ENCODE assay signal across 10 cellular contexts in the genomic region with DNA sequence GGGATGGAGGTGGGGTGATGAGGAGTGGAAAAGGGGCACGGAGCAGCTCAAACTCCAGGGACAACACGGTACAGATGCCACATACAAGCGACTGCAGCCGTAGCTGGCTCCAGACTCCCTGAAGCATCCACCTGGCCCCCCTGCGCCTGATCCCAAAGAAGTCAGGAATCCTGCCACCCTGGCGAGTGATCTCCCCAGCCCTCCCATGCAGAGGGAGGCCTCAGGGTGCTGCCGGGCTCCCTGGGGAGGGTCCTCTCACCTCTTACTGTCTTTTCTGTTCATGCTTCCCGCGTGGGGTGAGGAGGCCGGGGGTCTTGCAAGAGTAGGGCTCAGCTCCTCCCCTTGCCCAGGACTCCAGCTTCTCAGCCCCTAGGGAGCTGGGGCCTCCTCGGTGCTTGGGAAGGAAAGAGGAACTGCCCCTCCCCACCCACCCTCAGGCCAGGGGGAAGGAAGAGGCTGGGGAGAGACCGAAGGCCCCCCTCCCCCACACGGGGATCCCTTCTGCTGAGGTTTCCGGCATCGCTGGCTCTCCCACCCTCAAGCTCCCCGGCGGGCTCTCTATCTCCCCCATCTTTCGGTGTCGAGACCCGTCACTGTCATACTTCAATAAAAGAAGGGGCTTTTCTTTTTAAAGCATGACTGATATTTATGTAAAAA. TPM values are rescaled to one million over a fixed set of nuclear protein-coding genes. Genes with fewer than 3 reads are reported as not detected.
DNase-seq lines count a peak whose midpoint lies in the region; ATAC-seq and TF ChIP-seq lines count a peak whose summit lies in the region.
"Had no signal": no experiment of that assay in that cellular context is flagged by ENCODE, and none has a peak within 500 bp of the region (broad histone marks: within the 10 kb centered on the region; RNA-seq: fewer than 3 reads in every experiment).

A gene with protein sequence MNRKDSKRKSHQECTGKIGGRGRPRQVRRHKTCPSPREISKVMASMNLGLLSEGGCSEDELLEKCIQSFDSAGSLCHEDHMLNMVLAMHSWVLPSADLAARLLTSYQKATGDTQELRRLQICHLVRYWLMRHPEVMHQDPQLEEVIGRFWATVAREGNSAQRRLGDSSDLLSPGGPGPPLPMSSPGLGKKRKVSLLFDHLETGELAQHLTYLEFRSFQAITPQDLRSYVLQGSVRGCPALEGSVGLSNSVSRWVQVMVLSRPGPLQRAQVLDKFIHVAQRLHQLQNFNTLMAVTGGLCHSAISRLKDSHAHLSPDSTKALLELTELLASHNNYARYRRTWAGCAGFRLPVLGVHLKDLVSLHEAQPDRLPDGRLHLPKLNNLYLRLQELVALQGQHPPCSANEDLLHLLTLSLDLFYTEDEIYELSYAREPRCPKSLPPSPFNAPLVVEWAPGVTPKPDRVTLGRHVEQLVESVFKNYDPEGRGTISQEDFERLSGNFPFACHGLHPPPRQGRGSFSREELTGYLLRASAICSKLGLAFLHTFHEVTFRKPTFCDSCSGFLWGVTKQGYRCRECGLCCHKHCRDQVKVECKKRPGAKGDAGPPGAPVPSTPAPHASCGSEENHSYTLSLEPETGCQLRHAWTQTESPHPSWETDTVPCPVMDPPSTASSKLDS (minus strand): TSS at position 410 of the 657 bp plus-strand sequence. CDS start 128 bp downstream, at position 282.

- peak within 1 kb of the TSS; percentile 26 for H3K4me3 ChIP-seq in lung
- peak within 1 kb of the TSS; percentile 25 to 26 for H3K4me3 ChIP-seq in tibial artery

- H3K4me3 Mint-ChIP-seq in activated T-helper 2 cell treated with anti-CD3 and anti-CD28 coated beads, Interferon-gamma antibody, Interleukin-2, Interleukin-4, amounts not matched to agents 10 μg/mL and 5 μg/mL and 100 μg/mL, durations not matched to agents 14 hours and 24 hours and 36 hours (ENCODE audit: low read depth): peak within 1 kb of the TSS; percentile 75

- no peak within 1 kb of the TSS for H3K27ac ChIP-seq in lung (ENCODE audit: low read depth in 1 of 2, low read length in 1 of 2)
- H3K27ac ChIP-seq in tibial artery: no peak within 1 kb of the TSS

- no peak for TF ChIP-seq CTCF in lung (IDR thresholded peaks at IDR 0.05; ENCODE audit: control extremely low read depth, extremely low read depth)
- no peak for TF ChIP-seq CTCF in tibial artery (IDR thresholded peaks at IDR 0.05)

- DNase-seq in activated effector memory CD4-positive, alpha-beta T cell treated with anti-CD3 and anti-CD28 coated beads, Interleukin-2, amount 50 U/mL, for 16 hours: peak; percentile 83
- no peak for DNase-seq in activated effector memory CD4-positive, alpha-beta T cell treated with Interleukin-2 at 50 U/mL for 16 hours
- DNase-seq in activated T-helper 2 cell treated with anti-CD3 and anti-CD28 coated beads, Interferon-gamma antibody, Interleukin-2, Interleukin-4, amounts not matched to agents 10 μg/mL and 5 μg/mL and 100 μg/mL, durations not matched to agents 14 hours and 24 hours and 36 hours (ENCODE audit: low spot score): peak; percentile 46
- DNase-seq in lung (ENCODE audit: low spot score) (no peak), tibial artery (peak in 1 of 2 donors; percentile 25), COR-L47 (lab: John Stamatoyannopoulos, UW) (no peak)

- intact Hi-C loops in activated T-helper 2 cell treated with anti-CD3 and anti-CD28 coated beads, Interferon-gamma antibody, Interleukin-2, Interleukin-4, amounts not matched to agents 10 μg/mL and 5 μg/mL and 100 μg/mL, durations not matched to agents 14 hours and 24 hours and 36 hours (cut with micrococcal nuclease): loop anchor here (5.0 kb wide), 2 partner anchors 81 to 191 kb away; partner anchors contain the start of genes EIF3K and MAP4K1
- intact Hi-C loops in tibial artery (cut with DNase I; ENCODE audit: low total_unique reads): no loop called here

- no peaks in the 10 kb centered on the region for H3K27me3 Mint-ChIP-seq in activated T-helper 2 cell treated with anti-CD3 and anti-CD28 coated beads, Interferon-gamma antibody, Interleukin-2, Interleukin-4, amounts not matched to agents 10 μg/mL and 5 μg/mL and 100 μg/mL, durations not matched to agents 14 hours and 24 hours and 36 hours (ENCODE audit: low read depth)

- H3K9me3 Mint-ChIP-seq in activated T-helper 2 cell treated with anti-CD3 and anti-CD28 coated beads, Interferon-gamma antibody, Interleukin-2, Interleukin-4, amounts not matched to agents 10 μg/mL and 5 μg/mL and 100 μg/mL, durations not matched to agents 14 hours and 24 hours and 36 hours: no peaks in the 10 kb centered on the region

- H3K9me3 ChIP-seq in lung (ENCODE audit: control insufficient read depth in 2 of 2, insufficient read depth in 1 of 2, low read length in 1 of 2) (peaks cover 0 to 2% of the 10 kb centered on the region in 2 donors), tibial artery (no peaks in the 10 kb centered on the region)

- ATAC-seq in lung (ENCODE audit: insufficient read depth, low FRiP score): peak; percentile 58
- no peak for ATAC-seq in HG03571 (IDR thresholded peaks at IDR 0.05; ENCODE audit: unreplicated experiment)
- no peak for ATAC-seq in HG03342 (IDR thresholded peaks at IDR 0.05; ENCODE audit: unreplicated experiment)

- H3K4me1 ChIP-seq in lung (ENCODE audit: control insufficient read depth in 2 of 2, insufficient read depth in 2 of 2, low read length in 2 of 2): no peaks in the 10 kb centered on the region
- H3K4me1 ChIP-seq in tibial artery: no peaks in the 10 kb centered on the region

- no peaks in the 10 kb centered on the region for H3K36me3 ChIP-seq in lung (ENCODE audit: control insufficient read depth in 2 of 2, insufficient read depth in 2 of 2, low read length in 2 of 2)
- no peaks in the 10 kb centered on the region for H3K36me3 ChIP-seq in tibial artery

- peaks cover 3% of the 10 kb centered on the region for H3K36me3 Mint-ChIP-seq in activated T-helper 2 cell treated with anti-CD3 and anti-CD28 coated beads, Interferon-gamma antibody, Interleukin-2, Interleukin-4, amounts not matched to agents 10 μg/mL and 5 μg/mL and 100 μg/mL, durations not matched to agents 14 hours and 24 hours and 36 hours (ENCODE audit: low read depth)

- WGBS in lung, 2 donors: 10 to 17% methylated on average over 20 of the region's 20 CpGs

- H3K4me1 Mint-ChIP-seq in activated T-helper 2 cell treated with anti-CD3 and anti-CD28 coated beads, Interferon-gamma antibody, Interleukin-2, Interleukin-4, amounts not matched to agents 10 μg/mL and 5 μg/mL and 100 μg/mL, durations not matched to agents 14 hours and 24 hours and 36 hours (ENCODE audit: low read depth): peaks cover 28% of the 10 kb centered on the region

- H3K27me3 ChIP-seq in lung (ENCODE audit: control insufficient read depth, insufficient read depth): no peaks in the 10 kb centered on the region
- peaks cover 0 to 45% of the 10 kb centered on the region in 2 donors for H3K27me3 ChIP-seq in tibial artery

- H3K27ac Mint-ChIP-seq in activated T-helper 2 cell treated with anti-CD3 and anti-CD28 coated beads, Interferon-gamma antibody, Interleukin-2, Interleukin-4, amounts not matched to agents 10 μg/mL and 5 μg/mL and 100 μg/mL, durations not matched to agents 14 hours and 24 hours and 36 hours: peak within 1 kb of the TSS; percentile 95

RNA-seq across cellular contexts. Expression of the gene that starts here (rescaled TPM):
- total RNA-seq in activated T-helper 2 cell treated with anti-CD3 and anti-CD28 coated beads, Interferon-gamma antibody, Interleukin-2, Interleukin-4, amounts not matched to agents 10 μg/mL and 5 μg/mL and 100 μg/mL, durations not matched to agents 14 hours and 24 hours and 36 hours: 17.6 and 20.0 TPM in 2 replicates
- 10 to 100 TPM in 1 of 2 donors, 1 to 10 TPM in 1; 4.5 to 12.9 TPM for total RNA-seq in lung
- 10 to 100 TPM in 1 of 2 donors, 1 to 10 TPM in 1; 3.5 to 39.0 TPM for polyA plus RNA-seq in lung
- total RNA-seq: fibroblast of lung had no signal
- polyA plus RNA-seq: BJ, fibroblast of lung had no signal

Comparison
In these comparisons a context has a peak if more than half of its experiments do, and no peak if none do; other contexts are left out.
1. DNase-seq: peak in activated effector memory CD4-positive, alpha-beta T cell treated with anti-CD3 and anti-CD28 coated beads, Interleukin-2, amount 50 U/mL, for 16 hours (single experiment) and activated T-helper 2 cell treated with anti-CD3 and anti-CD28 coated beads, Interferon-gamma antibody, Interleukin-2, Interleukin-4, amounts not matched to agents 10 μg/mL and 5 μg/mL and 100 μg/mL, durations not matched to agents 14 hours and 24 hours and 36 hours (single experiment); none in activated effector memory CD4-positive, alpha-beta T cell treated with Interleukin-2 at 50 U/mL for 16 hours (single experiment), lung (single experiment) and COR-L47 (single experiment).